Comparison of ENCODE assay signal across 12 cellular contexts in the genomic region with DNA sequence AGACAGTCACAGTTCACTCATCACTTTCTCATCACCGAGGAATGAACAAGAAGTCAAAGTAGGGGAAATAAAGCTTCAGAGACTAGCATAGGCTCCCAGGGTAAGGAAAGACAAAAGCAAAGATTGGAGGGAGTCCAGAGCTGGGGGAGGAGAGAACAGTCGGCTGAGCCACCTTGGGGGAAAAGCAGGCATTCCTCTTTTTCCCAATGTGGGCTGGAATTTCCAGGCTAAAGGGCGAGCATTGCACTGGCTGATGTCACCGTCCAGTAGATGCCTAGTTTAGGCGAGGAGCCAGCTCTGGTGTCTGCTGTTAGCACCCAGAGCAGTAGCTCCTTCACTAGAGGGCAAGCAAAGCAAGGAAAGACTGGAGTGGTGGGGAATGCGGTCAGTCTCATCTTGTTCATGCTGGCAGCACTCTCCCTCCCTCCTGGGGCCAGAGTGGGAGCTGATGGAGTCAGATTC. TPM values are rescaled to one million over a fixed set of nuclear protein-coding genes. Genes with fewer than 3 reads are reported as not detected.
DNase-seq lines count a peak whose midpoint lies in the region; ATAC-seq and TF ChIP-seq lines count a peak whose summit lies in the region.
"Had no signal": no experiment of that assay in that cellular context is flagged by ENCODE, and none has a peak within 500 bp of the region (broad histone marks: within the 10 kb centered on the region; RNA-seq: fewer than 3 reads in every experiment).

No MANE protein-coding gene starts in this region.

- H3K27me3 Mint-ChIP-seq in HFFc6 (ENCODE audit: insufficient read depth) = peaks cover 24% of the 10 kb centered on the region

- no peak overlapping the region for H3K4me3 ChIP-seq in astrocyte of the spinal cord (ENCODE audit: low read depth, low read length)
- H3K4me3 ChIP-seq: lower lobe of right lung, suprapubic skin had no signal

- no peak overlapping the region; the same call in 1 of the 2 replicates for H3K27ac Mint-ChIP-seq in HFFc6

- DNase-seq in AG08395 (ENCODE audit: low spot score) = peak; percentile 72
- DNase-seq in HFFc6 = peak; percentile 69
- DNase-seq in astrocyte of the spinal cord (ENCODE audit: low read depth, low spot score) = peak; percentile 67
- peak; percentile 14 for DNase-seq in iris pigment epithelial cell (ENCODE audit: low read depth)
- no peak for DNase-seq in stimulated activated CD4-positive, alpha-beta T cell treated with anti-CD3 and anti-CD28 coated beads, Interleukin-4, amount 100 ng/mL, for 4 hours
- no peak for DNase-seq in SHP77 treated with DMSO at 0.1 percent for 48 hours (lab: John Stamatoyannopoulos, UW)
- DNase-seq in stimulated activated CD4-positive, alpha-beta T cell treated with anti-CD3 and anti-CD28 coated beads, Interleukin-4, amount 100 ng/mL, for 24 hours = no peak
- DNase-seq: dermis blood vessel endothelial cell, lower lobe of right lung, NCI-H1694 treated with DMSO at 0.1 percent for 48 hours had no signal

- in situ Hi-C loops in astrocyte of the spinal cord (cut with HindIII; ENCODE audit: low sequenced_read_pairs) = no loop called here

- H3K36me3 Mint-ChIP-seq in HFFc6 (ENCODE audit: low read depth) = no peaks in the 10 kb centered on the region

- no peak for ATAC-seq in GM18868 (IDR thresholded peaks at IDR 0.05; ENCODE audit: unreplicated experiment)
- ATAC-seq: lower lobe of right lung had no signal

- H3K4me3 Mint-ChIP-seq in HFFc6 = no peak overlapping the region

- TF ChIP-seq CTCF in HFFc6 (IDR thresholded peaks at IDR 0.05) (peak; percentile 8; the same call in 1 of the 2 replicates), astrocyte of the spinal cord (IDR thresholded peaks at IDR 0.05; ENCODE audit: low read depth, low read length) (peak; percentile 23)

- peaks cover 40% of the 10 kb centered on the region for H3K4me1 Mint-ChIP-seq in HFFc6 (ENCODE audit: low read depth)

- H3K9me3 Mint-ChIP-seq in HFFc6 = no peaks in the 10 kb centered on the region

RNA-seq across cellular contexts. Expression of a gene that starts 8.5 kb away (rescaled TPM):
- total RNA-seq in HFFc6 (2021; fragmentation: NEBNext Ultra II Directional; extraction: Animal tissue kit (Norgen Biotek cat#: 25700)) = not detected
- total RNA-seq: dermis blood vessel endothelial cell, lower lobe of right lung had no signal

RNA-seq across cellular contexts. Expression of a gene that starts 9.3 kb away (rescaled TPM):
- total RNA-seq in HFFc6 (2021; fragmentation: NEBNext Ultra II Directional; extraction: Animal tissue kit (Norgen Biotek cat#: 25700)) = not detected
- total RNA-seq: lower lobe of right lung had no signal

RNA-seq across cellular contexts. Expression of a gene that starts 31.0 kb away (rescaled TPM):
- total RNA-seq in HFFc6 (2021; fragmentation: NEBNext Ultra II Directional; extraction: Animal tissue kit (Norgen Biotek cat#: 25700)) = not detected
- total RNA-seq: dermis blood vessel endothelial cell, lower lobe of right lung had no signal

RNA-seq across cellular contexts. Expression of a gene that starts 36.5 kb away (rescaled TPM):
- not detected for total RNA-seq in HFFc6 (2021; fragmentation: NEBNext Ultra II Directional; extraction: Animal tissue kit (Norgen Biotek cat#: 25700))
- total RNA-seq: dermis blood vessel endothelial cell, lower lobe of right lung had no signal

RNA-seq across cellular contexts. Expression of a gene that starts 50.4 kb away (rescaled TPM):
- not detected for total RNA-seq in HFFc6 (2021; fragmentation: NEBNext Ultra II Directional; extraction: Animal tissue kit (Norgen Biotek cat#: 25700))

Comparison
In these comparisons a context has a peak if more than half of its experiments do, and no peak if none do; other contexts are left out.
1. DNase-seq: peak in AG08395 (single experiment), HFFc6 (single experiment), astrocyte of the spinal cord (single experiment) and iris pigment epithelial cell (single experiment); none in stimulated activated CD4-positive, alpha-beta T cell treated with anti-CD3 and anti-CD28 coated beads, Interleukin-4, amount 100 ng/mL, for 4 hours (0 of 2), SHP77 treated with DMSO at 0.1 percent for 48 hours (single experiment) and stimulated activated CD4-positive, alpha-beta T cell treated with anti-CD3 and anti-CD28 coated beads, Interleukin-4, amount 100 ng/mL, for 24 hours (single experiment).